Comparison of ENCODE assay signal across 1 cellular context in the genomic region with DNA sequence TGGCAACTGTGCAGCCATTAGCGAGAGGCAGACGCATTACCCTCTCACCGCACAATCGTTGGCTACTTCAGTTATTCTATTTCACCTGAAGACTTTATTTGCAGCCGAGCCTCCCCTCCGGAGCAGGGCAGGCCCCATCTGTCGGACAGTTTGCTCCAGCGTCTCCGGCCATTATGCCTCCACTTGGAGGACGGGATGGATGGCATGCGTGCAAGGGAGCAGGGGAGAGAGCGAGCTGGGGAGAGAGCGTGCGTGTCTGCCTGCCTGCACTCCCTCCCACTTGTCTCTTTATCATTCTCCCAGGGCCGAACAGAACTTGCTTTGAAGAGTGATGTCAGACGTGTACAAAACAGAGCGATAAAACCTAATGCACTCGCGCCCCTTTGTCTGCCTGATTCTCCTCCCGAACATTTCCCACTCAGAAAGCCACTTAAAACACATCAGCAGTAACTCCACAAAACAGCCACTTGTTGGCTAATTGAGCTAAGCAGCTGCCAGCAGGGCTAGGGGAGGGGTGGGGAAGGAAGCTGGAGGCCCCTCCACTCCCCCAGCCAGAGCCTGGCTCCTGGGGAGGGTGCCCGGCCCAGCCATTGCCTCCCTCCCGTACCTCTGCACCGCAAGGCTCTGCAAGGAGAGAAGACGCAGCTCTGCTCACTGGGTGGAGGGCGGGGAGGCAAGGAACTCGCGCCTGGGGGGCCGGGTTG.
TF ChIP-seq lines count a peak whose summit lies in the region.

No MANE protein-coding gene starts in this region.

TF ChIP-seq in K562, 482 proteins besides CTCF, POLR2A, EP300 and RAD21 (continued from another document and continues in another):
- TF ChIP-seq, protein P1, sequence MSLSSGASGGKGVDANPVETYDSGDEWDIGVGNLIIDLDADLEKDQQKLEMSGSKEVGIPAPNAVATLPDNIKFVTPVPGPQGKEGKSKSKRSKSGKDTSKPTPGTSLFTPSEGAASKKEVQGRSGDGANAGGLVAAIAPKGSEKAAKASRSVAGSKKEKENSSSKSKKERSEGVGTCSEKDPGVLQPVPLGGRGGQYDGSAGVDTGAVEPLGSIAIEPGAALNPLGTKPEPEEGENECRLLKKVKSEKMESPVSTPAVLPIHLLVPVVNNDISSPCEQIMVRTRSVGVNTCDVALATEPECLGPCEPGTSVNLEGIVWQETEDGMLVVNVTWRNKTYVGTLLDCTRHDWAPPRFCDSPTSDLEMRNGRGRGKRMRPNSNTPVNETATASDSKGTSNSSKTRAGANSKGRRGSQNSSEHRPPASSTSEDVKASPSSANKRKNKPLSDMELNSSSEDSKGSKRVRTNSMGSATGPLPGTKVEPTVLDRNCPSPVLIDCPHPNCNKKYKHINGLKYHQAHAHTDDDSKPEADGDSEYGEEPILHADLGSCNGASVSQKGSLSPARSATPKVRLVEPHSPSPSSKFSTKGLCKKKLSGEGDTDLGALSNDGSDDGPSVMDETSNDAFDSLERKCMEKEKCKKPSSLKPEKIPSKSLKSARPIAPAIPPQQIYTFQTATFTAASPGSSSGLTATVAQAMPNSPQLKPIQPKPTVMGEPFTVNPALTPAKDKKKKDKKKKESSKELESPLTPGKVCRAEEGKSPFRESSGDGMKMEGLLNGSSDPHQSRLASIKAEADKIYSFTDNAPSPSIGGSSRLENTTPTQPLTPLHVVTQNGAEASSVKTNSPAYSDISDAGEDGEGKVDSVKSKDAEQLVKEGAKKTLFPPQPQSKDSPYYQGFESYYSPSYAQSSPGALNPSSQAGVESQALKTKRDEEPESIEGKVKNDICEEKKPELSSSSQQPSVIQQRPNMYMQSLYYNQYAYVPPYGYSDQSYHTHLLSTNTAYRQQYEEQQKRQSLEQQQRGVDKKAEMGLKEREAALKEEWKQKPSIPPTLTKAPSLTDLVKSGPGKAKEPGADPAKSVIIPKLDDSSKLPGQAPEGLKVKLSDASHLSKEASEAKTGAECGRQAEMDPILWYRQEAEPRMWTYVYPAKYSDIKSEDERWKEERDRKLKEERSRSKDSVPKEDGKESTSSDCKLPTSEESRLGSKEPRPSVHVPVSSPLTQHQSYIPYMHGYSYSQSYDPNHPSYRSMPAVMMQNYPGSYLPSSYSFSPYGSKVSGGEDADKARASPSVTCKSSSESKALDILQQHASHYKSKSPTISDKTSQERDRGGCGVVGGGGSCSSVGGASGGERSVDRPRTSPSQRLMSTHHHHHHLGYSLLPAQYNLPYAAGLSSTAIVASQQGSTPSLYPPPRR (CRISPR knock-in tag; IDR thresholded peaks at IDR 0.05; ENCODE audit: borderline replicate concordance) = peak; percentile 70; the same call in 1 of the 2 replicates
- no peak for TF ChIP-seq FOXA3 (CRISPR knock-in tag; conservative IDR thresholded peaks at IDR 0.05 in 1 of 2, IDR thresholded peaks at IDR 0.05 in 1 of 2)
- no peak for TF ChIP-seq NR4A1 (CRISPR knock-in tag; IDR thresholded peaks at IDR 0.05)
- TF ChIP-seq NR4A1 (tag; IDR thresholded peaks at IDR 0.05) = peak; percentile 73; the same call in 1 of the 2 replicates
- TF ChIP-seq POLR2G (IDR thresholded peaks at IDR 0.05; ENCODE audit: low read depth, low read length) = peak; percentile 64
- peak; percentile 87 for TF ChIP-seq CREM (IDR thresholded peaks at IDR 0.05; ENCODE audit: low read depth)
- TF ChIP-seq MTA1 (IDR thresholded peaks at IDR 0.05; ENCODE audit: borderline replicate concordance) = 0 out of 2 replicates have a peak, but pooled peaks have one; percentile 31
- peak; percentile 49 for TF ChIP-seq CCNT2 (IDR thresholded peaks at IDR 0.05; ENCODE audit: borderline replicate concordance, extremely low read depth, insufficient read length, low read depth, low read length)
- TF ChIP-seq, protein P2, sequence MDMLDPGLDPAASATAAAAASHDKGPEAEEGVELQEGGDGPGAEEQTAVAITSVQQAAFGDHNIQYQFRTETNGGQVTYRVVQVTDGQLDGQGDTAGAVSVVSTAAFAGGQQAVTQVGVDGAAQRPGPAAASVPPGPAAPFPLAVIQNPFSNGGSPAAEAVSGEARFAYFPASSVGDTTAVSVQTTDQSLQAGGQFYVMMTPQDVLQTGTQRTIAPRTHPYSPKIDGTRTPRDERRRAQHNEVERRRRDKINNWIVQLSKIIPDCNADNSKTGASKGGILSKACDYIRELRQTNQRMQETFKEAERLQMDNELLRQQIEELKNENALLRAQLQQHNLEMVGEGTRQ (CRISPR knock-in tag; IDR thresholded peaks at IDR 0.05) = no peak
- no peak for TF ChIP-seq ZNF224 (CRISPR knock-in tag; IDR thresholded peaks at IDR 0.05)
- no peak for TF ChIP-seq POLR3G (IDR thresholded peaks at IDR 0.05; ENCODE audit: extremely low read depth, insufficient read length, insufficient replicate concordance)
- peak; percentile 82 for TF ChIP-seq DPF2 (IDR thresholded peaks at IDR 0.05)
- no peak for TF ChIP-seq ESRRB (CRISPR knock-in tag; IDR thresholded peaks at IDR 0.05; ENCODE audit: borderline replicate concordance)
- no peak for TF ChIP-seq GTF2A2 (tag; IDR thresholded peaks at IDR 0.05)
- TF ChIP-seq, protein P3, sequence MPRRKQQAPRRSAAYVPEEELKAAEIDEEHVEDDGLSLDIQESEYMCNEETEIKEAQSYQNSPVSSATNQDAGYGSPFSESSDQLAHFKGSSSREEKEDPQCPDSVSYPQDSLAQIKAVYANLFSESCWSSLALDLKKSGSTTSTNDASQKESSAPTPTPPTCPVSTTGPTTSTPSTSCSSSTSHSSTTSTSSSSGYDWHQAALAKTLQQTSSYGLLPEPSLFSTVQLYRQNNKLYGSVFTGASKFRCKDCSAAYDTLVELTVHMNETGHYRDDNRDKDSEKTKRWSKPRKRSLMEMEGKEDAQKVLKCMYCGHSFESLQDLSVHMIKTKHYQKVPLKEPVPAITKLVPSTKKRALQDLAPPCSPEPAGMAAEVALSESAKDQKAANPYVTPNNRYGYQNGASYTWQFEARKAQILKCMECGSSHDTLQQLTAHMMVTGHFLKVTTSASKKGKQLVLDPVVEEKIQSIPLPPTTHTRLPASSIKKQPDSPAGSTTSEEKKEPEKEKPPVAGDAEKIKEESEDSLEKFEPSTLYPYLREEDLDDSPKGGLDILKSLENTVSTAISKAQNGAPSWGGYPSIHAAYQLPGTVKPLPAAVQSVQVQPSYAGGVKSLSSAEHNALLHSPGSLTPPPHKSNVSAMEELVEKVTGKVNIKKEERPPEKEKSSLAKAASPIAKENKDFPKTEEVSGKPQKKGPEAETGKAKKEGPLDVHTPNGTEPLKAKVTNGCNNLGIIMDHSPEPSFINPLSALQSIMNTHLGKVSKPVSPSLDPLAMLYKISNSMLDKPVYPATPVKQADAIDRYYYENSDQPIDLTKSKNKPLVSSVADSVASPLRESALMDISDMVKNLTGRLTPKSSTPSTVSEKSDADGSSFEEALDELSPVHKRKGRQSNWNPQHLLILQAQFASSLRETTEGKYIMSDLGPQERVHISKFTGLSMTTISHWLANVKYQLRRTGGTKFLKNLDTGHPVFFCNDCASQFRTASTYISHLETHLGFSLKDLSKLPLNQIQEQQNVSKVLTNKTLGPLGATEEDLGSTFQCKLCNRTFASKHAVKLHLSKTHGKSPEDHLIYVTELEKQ (CRISPR knock-in tag; IDR thresholded peaks at IDR 0.05) = no peak
- TF ChIP-seq ARID2 (IDR thresholded peaks at IDR 0.05) = no peak
- no peak for TF ChIP-seq KDM4B (IDR thresholded peaks at IDR 0.05; ENCODE audit: borderline replicate concordance in 2 of 2, low read depth in 1 of 2)
- TF ChIP-seq, protein P4, sequence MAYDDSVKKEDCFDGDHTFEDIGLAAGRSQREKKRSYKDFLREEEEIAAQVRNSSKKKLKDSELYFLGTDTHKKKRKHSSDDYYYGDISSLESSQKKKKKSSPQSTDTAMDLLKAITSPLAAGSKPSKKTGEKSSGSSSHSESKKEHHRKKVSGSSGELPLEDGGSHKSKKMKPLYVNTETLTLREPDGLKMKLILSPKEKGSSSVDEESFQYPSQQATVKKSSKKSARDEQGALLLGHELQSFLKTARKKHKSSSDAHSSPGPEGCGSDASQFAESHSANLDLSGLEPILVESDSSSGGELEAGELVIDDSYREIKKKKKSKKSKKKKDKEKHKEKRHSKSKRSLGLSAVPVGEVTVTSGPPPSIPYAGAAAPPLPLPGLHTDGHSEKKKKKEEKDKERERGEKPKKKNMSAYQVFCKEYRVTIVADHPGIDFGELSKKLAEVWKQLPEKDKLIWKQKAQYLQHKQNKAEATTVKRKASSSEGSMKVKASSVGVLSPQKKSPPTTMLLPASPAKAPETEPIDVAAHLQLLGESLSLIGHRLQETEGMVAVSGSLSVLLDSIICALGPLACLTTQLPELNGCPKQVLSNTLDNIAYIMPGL (CRISPR knock-in tag; IDR thresholded peaks at IDR 0.05) = no peak
- TF ChIP-seq SAP30 (IDR thresholded peaks at IDR 0.05; ENCODE audit: borderline replicate concordance, insufficient read depth, low read depth, low read length, poor library complexity, severe bottlenecking) = no peak
- TF ChIP-seq, protein P5, sequence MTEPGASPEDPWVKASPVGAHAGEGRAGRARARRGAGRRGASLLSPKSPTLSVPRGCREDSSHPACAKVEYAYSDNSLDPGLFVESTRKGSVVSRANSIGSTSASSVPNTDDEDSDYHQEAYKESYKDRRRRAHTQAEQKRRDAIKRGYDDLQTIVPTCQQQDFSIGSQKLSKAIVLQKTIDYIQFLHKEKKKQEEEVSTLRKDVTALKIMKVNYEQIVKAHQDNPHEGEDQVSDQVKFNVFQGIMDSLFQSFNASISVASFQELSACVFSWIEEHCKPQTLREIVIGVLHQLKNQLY (CRISPR knock-in tag; conservative IDR thresholded peaks at IDR 0.05) = no peak
- no peak for TF ChIP-seq SNRNP70 (optimal IDR thresholded peaks at IDR 0.05; ENCODE audit: low read depth, low read length)
- no peak for TF ChIP-seq NCOA2 (IDR thresholded peaks at IDR 0.05; ENCODE audit: partially characterized antibody in 2 of 2)
- TF ChIP-seq TARDBP (IDR thresholded peaks at IDR 0.05) = no peak
- TF ChIP-seq NCOA4 (IDR thresholded peaks at IDR 0.05; ENCODE audit: partially characterized antibody) = no peak
- TF ChIP-seq, protein P6, sequence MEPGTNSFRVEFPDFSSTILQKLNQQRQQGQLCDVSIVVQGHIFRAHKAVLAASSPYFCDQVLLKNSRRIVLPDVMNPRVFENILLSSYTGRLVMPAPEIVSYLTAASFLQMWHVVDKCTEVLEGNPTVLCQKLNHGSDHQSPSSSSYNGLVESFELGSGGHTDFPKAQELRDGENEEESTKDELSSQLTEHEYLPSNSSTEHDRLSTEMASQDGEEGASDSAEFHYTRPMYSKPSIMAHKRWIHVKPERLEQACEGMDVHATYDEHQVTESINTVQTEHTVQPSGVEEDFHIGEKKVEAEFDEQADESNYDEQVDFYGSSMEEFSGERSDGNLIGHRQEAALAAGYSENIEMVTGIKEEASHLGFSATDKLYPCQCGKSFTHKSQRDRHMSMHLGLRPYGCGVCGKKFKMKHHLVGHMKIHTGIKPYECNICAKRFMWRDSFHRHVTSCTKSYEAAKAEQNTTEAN (CRISPR knock-in tag; IDR thresholded peaks at IDR 0.05) = peak; percentile 72; the same call in 1 of the 2 replicates
- TF ChIP-seq MEIS2 (IDR thresholded peaks at IDR 0.05; ENCODE audit: partially characterized antibody) = peak; percentile 60
- TF ChIP-seq CBX8 (IDR thresholded peaks at IDR 0.05; ENCODE audit: borderline replicate concordance, extremely low read depth, low read depth, low read length, poor library complexity, severe bottlenecking) = no peak
- TF ChIP-seq, protein P7, sequence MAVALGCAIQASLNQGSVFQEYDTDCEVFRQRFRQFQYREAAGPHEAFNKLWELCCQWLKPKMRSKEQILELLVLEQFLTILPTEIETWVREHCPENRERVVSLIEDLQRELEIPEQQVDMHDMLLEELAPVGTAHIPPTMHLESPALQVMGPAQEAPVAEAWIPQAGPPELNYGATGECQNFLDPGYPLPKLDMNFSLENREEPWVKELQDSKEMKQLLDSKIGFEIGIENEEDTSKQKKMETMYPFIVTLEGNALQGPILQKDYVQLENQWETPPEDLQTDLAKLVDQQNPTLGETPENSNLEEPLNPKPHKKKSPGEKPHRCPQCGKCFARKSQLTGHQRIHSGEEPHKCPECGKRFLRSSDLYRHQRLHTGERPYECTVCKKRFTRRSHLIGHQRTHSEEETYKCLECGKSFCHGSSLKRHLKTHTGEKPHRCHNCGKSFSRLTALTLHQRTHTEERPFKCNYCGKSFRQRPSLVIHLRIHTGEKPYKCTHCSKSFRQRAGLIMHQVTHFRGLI (CRISPR knock-in tag; IDR thresholded peaks at IDR 0.05) = no peak
- TF ChIP-seq, protein P8, sequence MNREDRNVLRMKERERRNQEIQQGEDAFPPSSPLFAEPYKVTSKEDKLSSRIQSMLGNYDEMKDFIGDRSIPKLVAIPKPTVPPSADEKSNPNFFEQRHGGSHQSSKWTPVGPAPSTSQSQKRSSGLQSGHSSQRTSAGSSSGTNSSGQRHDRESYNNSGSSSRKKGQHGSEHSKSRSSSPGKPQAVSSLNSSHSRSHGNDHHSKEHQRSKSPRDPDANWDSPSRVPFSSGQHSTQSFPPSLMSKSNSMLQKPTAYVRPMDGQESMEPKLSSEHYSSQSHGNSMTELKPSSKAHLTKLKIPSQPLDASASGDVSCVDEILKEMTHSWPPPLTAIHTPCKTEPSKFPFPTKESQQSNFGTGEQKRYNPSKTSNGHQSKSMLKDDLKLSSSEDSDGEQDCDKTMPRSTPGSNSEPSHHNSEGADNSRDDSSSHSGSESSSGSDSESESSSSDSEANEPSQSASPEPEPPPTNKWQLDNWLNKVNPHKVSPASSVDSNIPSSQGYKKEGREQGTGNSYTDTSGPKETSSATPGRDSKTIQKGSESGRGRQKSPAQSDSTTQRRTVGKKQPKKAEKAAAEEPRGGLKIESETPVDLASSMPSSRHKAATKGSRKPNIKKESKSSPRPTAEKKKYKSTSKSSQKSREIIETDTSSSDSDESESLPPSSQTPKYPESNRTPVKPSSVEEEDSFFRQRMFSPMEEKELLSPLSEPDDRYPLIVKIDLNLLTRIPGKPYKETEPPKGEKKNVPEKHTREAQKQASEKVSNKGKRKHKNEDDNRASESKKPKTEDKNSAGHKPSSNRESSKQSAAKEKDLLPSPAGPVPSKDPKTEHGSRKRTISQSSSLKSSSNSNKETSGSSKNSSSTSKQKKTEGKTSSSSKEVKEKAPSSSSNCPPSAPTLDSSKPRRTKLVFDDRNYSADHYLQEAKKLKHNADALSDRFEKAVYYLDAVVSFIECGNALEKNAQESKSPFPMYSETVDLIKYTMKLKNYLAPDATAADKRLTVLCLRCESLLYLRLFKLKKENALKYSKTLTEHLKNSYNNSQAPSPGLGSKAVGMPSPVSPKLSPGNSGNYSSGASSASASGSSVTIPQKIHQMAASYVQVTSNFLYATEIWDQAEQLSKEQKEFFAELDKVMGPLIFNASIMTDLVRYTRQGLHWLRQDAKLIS (CRISPR knock-in tag; IDR thresholded peaks at IDR 0.05) = no peak
- no peak for TF ChIP-seq ZNF165 (CRISPR knock-in tag; IDR thresholded peaks at IDR 0.05; ENCODE audit: borderline replicate concordance)
- TF ChIP-seq ZNF239 (CRISPR knock-in tag; IDR thresholded peaks at IDR 0.05) = no peak
- no peak for TF ChIP-seq YBX1 (IDR thresholded peaks at IDR 0.05)
- no peak; the same call in 1 of the 2 replicates for TF ChIP-seq NBN (IDR thresholded peaks at IDR 0.05; ENCODE audit: low read depth)
- no peak for TF ChIP-seq TEAD2 (tag; IDR thresholded peaks at IDR 0.05)
- TF ChIP-seq BRD4 (IDR thresholded peaks at IDR 0.05) = no peak
- peak; percentile 33 to 80; a peak in 3 of 4 replicates for TF ChIP-seq TBL1XR1 (IDR thresholded peaks at IDR 0.05; ENCODE audit: low read length in 2 of 2)
- TF ChIP-seq RBFOX2 (IDR thresholded peaks at IDR 0.05; ENCODE audit: low read depth, low read length) = peak; percentile 61
- no peak for TF ChIP-seq ZNF217 (CRISPR knock-in tag; IDR thresholded peaks at IDR 0.05)
- no peak for TF ChIP-seq ETV5 (CRISPR knock-in tag; IDR thresholded peaks at IDR 0.05; ENCODE audit: low read depth)
- TF ChIP-seq TAF9B (IDR thresholded peaks at IDR 0.05; ENCODE audit: partially characterized antibody) = no peak
- no peak for TF ChIP-seq PHF21A (IDR thresholded peaks at IDR 0.05; ENCODE audit: borderline replicate concordance, low read depth)
- TF ChIP-seq MTA2 (IDR thresholded peaks at IDR 0.05; ENCODE audit: low read depth) = peak; percentile 58
